In the genomic region with DNA sequence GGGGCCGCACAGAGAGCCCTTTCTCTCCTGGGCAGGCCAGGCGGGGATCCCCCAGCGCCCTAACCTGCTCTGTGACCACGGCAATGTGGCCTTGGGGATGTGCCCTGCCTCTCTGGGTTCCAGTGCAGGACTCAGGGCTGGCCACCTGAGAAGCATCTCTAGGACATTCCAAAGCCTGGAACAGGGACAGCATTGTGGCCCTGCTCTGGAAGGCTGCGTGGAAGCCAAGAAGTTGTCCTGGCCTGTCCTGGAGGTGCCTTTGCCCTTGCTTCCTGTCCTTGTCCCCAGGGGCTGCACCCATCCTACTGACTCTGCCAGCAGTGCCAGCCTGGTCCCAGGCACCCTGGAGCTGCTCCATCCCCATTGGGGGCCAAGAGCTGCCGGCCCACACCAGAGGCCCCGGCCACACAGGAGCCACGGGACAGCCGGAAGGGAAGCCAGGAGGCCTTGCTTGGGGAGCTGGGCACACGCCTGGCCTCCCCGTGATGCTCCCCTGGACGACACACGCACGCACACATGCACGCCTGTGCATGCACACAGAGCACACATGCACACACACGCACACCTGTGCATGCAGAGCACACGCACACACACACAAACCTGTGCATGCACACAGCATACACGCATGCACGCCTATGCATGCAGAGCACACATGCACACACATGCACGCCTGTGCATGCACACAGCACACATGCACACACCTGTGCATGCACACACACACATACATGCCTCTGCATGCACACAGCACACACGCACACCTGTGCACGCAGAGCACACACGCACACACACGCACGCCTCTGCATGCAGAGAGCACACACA, we compare ENCODE assay signal across 2 cellular contexts.
TF ChIP-seq lines count a peak whose summit lies in the region.

No MANE protein-coding gene starts in this region.

TF ChIP-seq in HEK293, 187 proteins besides CTCF, POLR2A, EP300 and RAD21 (continued from another document):
- no peak for TF ChIP-seq ZIC2 (tag by site-specific recombination; IDR thresholded peaks at IDR 0.05)

TF ChIP-seq in WTC11, 78 proteins besides CTCF, POLR2A, EP300 and RAD21 (continued from another document):
- TF ChIP-seq, protein P1, sequence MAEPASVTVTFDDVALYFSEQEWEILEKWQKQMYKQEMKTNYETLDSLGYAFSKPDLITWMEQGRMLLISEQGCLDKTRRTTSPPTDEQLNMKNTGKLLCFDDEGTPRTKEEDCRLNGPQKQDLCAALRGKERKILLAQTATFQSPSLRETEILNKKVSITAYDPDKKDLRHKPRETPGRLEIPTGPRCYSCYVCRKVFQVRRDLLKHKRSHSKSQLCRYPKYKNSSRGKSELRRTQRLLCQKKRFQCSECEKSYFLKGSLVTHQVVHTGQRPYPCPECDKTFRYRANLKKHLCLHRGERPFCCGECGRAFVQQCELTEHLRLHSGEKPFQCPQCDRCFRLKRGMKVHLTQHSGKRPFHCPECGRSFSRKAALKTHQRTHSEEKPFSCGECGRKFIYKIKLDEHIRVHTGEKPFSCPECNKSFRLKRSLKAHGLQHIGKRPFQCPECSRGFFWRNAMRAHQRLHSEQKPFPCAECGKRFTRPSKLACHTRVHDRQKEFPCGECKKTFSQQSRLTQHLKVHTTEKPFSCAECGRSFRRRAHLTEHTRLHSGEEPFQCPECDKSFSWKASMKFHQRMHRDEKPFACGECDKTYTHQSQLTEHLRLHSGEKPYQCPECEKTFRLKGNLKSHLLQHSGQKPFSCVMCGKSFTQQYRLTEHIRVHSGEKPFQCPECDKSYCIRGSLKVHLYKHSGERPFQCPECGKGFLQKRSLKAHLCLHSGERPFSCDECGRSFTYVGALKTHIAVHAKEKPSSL (CRISPR knock-in tag; conservative IDR thresholded peaks at IDR 0.05), result no peak
- TF ChIP-seq ZNF671 (CRISPR knock-in tag; IDR thresholded peaks at IDR 0.05), result no peak
- no peak for TF ChIP-seq RELA (CRISPR knock-in tag; IDR thresholded peaks at IDR 0.05; ENCODE audit: borderline replicate concordance)
- no peak for TF ChIP-seq GABPB1 (CRISPR knock-in tag; IDR thresholded peaks at IDR 0.05)
- no peak for TF ChIP-seq ZNF396 (CRISPR knock-in tag; IDR thresholded peaks at IDR 0.05; ENCODE audit: borderline replicate concordance)
- TF ChIP-seq GRHL2 (CRISPR knock-in tag; IDR thresholded peaks at IDR 0.05; ENCODE audit: insufficient replicate concordance, severe bottlenecking), result no peak
- no peak for TF ChIP-seq CBFB (CRISPR knock-in tag; IDR thresholded peaks at IDR 0.05; ENCODE audit: low read depth)
- TF ChIP-seq, protein P2, sequence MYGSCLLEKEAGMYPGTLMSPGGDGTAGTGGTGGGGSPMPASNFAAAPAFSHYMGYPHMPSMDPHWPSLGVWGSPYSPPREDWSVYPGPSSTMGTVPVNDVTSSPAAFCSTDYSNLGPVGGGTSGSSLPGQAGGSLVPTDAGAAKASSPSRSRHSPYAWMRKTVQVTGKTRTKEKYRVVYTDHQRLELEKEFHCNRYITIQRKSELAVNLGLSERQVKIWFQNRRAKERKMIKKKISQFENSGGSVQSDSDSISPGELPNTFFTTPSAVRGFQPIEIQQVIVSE (CRISPR knock-in tag; IDR thresholded peaks at IDR 0.05; ENCODE audit: borderline replicate concordance), result no peak
- TF ChIP-seq, protein P3, sequence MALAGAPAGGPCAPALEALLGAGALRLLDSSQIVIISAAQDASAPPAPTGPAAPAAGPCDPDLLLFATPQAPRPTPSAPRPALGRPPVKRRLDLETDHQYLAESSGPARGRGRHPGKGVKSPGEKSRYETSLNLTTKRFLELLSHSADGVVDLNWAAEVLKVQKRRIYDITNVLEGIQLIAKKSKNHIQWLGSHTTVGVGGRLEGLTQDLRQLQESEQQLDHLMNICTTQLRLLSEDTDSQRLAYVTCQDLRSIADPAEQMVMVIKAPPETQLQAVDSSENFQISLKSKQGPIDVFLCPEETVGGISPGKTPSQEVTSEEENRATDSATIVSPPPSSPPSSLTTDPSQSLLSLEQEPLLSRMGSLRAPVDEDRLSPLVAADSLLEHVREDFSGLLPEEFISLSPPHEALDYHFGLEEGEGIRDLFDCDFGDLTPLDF (CRISPR knock-in tag; IDR thresholded peaks at IDR 0.05), result no peak
